8 cellular contexts compared by ENCODE assay signal in genomic region chr13:20119960-20120359, GRCh38. TPM values are rescaled to one million over a fixed set of nuclear protein-coding genes. Genes with fewer than 3 reads are reported as not detected.
A peak's percentile ranks its signal among the peaks of the same experiment; 100 is the strongest.
DNase-seq lines count a peak whose midpoint lies in the region; ATAC-seq and TF ChIP-seq lines count a peak whose summit lies in the region.
"Had no signal": no experiment of that assay in that cellular context is flagged by ENCODE, and none has a peak within 500 bp of the region (broad histone marks: within the 10 kb centered on the region; RNA-seq: fewer than 3 reads in every experiment).

No MANE protein-coding gene starts in this region.

- no peak for TF ChIP-seq CTCF in HL-60 (IDR thresholded peaks at IDR 0.05; ENCODE audit: insufficient read depth, low read length)

- H3K4me3 ChIP-seq in HL-60 (replicated peaks; ENCODE audit: insufficient read depth, low read length) (peak overlapping the region; percentile 51), iPS-15b (ENCODE audit: low read depth, low read length) (peak overlapping the region; percentile 33)

- no peak for ATAC-seq in stimulated activated effector memory CD8-positive, alpha-beta T cell treated with anti-CD3 and anti-CD28 coated beads, Interleukin-12 subunit alpha, Interleukin-12 subunit beta, amount 100 ng/mL, for 72 hours
- no peak for ATAC-seq in HG03439 (IDR thresholded peaks at IDR 0.05; ENCODE audit: unreplicated experiment)
- no peak for ATAC-seq in HG02938 (IDR thresholded peaks at IDR 0.05; ENCODE audit: unreplicated experiment)

- H3K9ac ChIP-seq in iPS-15b (ENCODE audit: low read depth, low read length) = peak overlapping the region; percentile 37

- POLR2A ChIA-PET in activated CD4-positive, alpha-beta memory T cell treated with anti-CD3 and anti-CD28 coated beads, Interleukin-2, amount 10 ng/mL, durations not matched to agents 7 days and 5 days (lab: Charles Lee) = interaction anchor here (1.7 to 1.8 kb wide), 3 partner anchors 11 to 256 kb away, joined by 5 to 8 read pairs (median 6); partner anchors contain the start of genes GJA3 and ZMYM5

- H3K27ac ChIP-seq in HL-60 (replicated peaks) = peak overlapping the region; percentile 94

- CTCF ChIA-PET in activated CD4-positive, alpha-beta memory T cell treated with anti-CD3 and anti-CD28 coated beads, Interleukin-2, amount 10 ng/mL, durations not matched to agents 7 days and 5 days (lab: Charles Lee) = interaction anchor here (1.2 to 3.2 kb wide), 3 partner anchors 8 to 134 kb away, joined by 4 to 26 read pairs (median 16); no protein-coding TSS in a partner anchor

- H3K27me3 Mint-ChIP-seq in activated CD4-positive, alpha-beta memory T cell treated with anti-CD3 and anti-CD28 coated beads, Interleukin-2, amount 10 ng/mL, durations not matched to agents 7 days and 5 days = peaks cover 14% of the 10 kb centered on the region

- peaks cover 4% of the 10 kb centered on the region for H3K4me1 ChIP-seq in iPS-15b (ENCODE audit: control insufficient read depth, insufficient read depth, low read length)

- no peaks in the 10 kb centered on the region for H3K9me3 ChIP-seq in iPS-15b (ENCODE audit: control insufficient read depth, insufficient read depth, low read length)

- H3K4me1 Mint-ChIP-seq in activated CD4-positive, alpha-beta memory T cell treated with anti-CD3 and anti-CD28 coated beads, Interleukin-2, amount 10 ng/mL, durations not matched to agents 7 days and 5 days = peaks cover 20% of the 10 kb centered on the region
- H3K4me1 Mint-ChIP-seq in stimulated activated effector memory CD8-positive, alpha-beta T cell treated with anti-CD3 and anti-CD28 coated beads, Interleukin-12 subunit alpha, Interleukin-12 subunit beta, amount 100 ng/mL, for 72 hours = peaks cover 22% of the 10 kb centered on the region

- H3K4me3 Mint-ChIP-seq in activated CD4-positive, alpha-beta memory T cell treated with anti-CD3 and anti-CD28 coated beads, Interleukin-2, amount 10 ng/mL, durations not matched to agents 7 days and 5 days = peak overlapping the region; percentile 80
- peak overlapping the region; percentile 71 for H3K4me3 Mint-ChIP-seq in stimulated activated effector memory CD8-positive, alpha-beta T cell treated with anti-CD3 and anti-CD28 coated beads, Interleukin-12 subunit alpha, Interleukin-12 subunit beta, amount 100 ng/mL, for 72 hours

- no peaks in the 10 kb centered on the region for H3K9me3 Mint-ChIP-seq in activated CD4-positive, alpha-beta memory T cell treated with anti-CD3 and anti-CD28 coated beads, Interleukin-2, amount 10 ng/mL, durations not matched to agents 7 days and 5 days
- H3K9me3 Mint-ChIP-seq in stimulated activated effector memory CD8-positive, alpha-beta T cell treated with anti-CD3 and anti-CD28 coated beads, Interleukin-12 subunit alpha, Interleukin-12 subunit beta, amount 100 ng/mL, for 72 hours = no peaks in the 10 kb centered on the region

- no peaks in the 10 kb centered on the region for H3K36me3 ChIP-seq in iPS-15b (ENCODE audit: control insufficient read depth, insufficient read depth, low read length)

- peak overlapping the region; percentile 75 for H3K27ac Mint-ChIP-seq in activated CD4-positive, alpha-beta memory T cell treated with anti-CD3 and anti-CD28 coated beads, Interleukin-2, amount 10 ng/mL, durations not matched to agents 7 days and 5 days
- no peak overlapping the region for H3K27ac Mint-ChIP-seq in stimulated activated effector memory CD8-positive, alpha-beta T cell treated with anti-CD3 and anti-CD28 coated beads, Interleukin-12 subunit alpha, Interleukin-12 subunit beta, amount 100 ng/mL, for 72 hours

- H3K27me3 ChIP-seq in HL-60 (ENCODE audit: insufficient read depth, poor library complexity, severe bottlenecking) (no peaks in the 10 kb centered on the region), iPS-15b (ENCODE audit: control insufficient read depth, insufficient read depth, low read length) (no peaks in the 10 kb centered on the region)

- no peak for DNase-seq in HL-60 (ENCODE audit: low read depth in 1 of 2, low spot score in 1 of 2)
- DNase-seq in activated CD4-positive, alpha-beta memory T cell treated with anti-CD3 and anti-CD28 coated beads, Interleukin-2, amount 10 ng/mL, durations not matched to agents 7 days and 5 days = no peak
- DNase-seq in stimulated activated effector memory CD8-positive, alpha-beta T cell treated with anti-CD3 and anti-CD28 coated beads, Interleukin-12 subunit alpha, Interleukin-12 subunit beta, amount 100 ng/mL, for 72 hours (ENCODE audit: low spot score in 2 of 2) = no peak
- DNase-seq in mucosa of gallbladder (ENCODE audit: low spot score) = no peak
- DNase-seq: NCI-H2029 had no signal

- peaks cover 2% of the 10 kb centered on the region for H3K36me3 Mint-ChIP-seq in activated CD4-positive, alpha-beta memory T cell treated with anti-CD3 and anti-CD28 coated beads, Interleukin-2, amount 10 ng/mL, durations not matched to agents 7 days and 5 days (ENCODE audit: low read depth)
- no peaks in the 10 kb centered on the region for H3K36me3 Mint-ChIP-seq in stimulated activated effector memory CD8-positive, alpha-beta T cell treated with anti-CD3 and anti-CD28 coated beads, Interleukin-12 subunit alpha, Interleukin-12 subunit beta, amount 100 ng/mL, for 72 hours

RNA-seq across cellular contexts. Expression of gene GJA3, which starts 40.9 kb away (rescaled TPM):
- total RNA-seq in activated CD4-positive, alpha-beta memory T cell treated with anti-CD3 and anti-CD28 coated beads, Interleukin-2, amount 10 ng/mL, durations not matched to agents 7 days and 5 days = under 1 TPM; 0.13 to 0.23 TPM
- 1.7 TPM for total RNA-seq in mucosa of gallbladder
